19 cellular contexts compared by ENCODE assay signal in the genomic region with DNA sequence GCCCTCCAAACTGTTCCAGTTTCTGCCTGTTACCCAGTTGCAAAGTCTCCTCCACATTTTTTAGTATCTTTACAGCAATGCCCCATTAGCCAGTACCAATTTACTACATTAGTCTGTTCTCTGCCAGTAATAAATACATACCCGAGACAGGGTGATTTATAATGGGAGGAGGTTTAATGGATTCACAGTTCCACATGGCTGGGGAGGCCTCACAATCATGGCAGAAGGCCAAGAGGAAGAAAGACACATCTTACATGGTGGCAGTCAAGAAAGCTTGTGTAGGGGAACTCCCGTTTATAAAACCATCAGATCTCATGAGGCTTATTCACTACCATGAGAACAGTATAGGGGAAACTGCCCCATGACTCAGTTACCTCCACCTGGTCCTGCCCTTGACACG.
DNase-seq lines count a peak whose midpoint lies in the region; ATAC-seq and TF ChIP-seq lines count a peak whose summit lies in the region.
"Had no signal": no experiment of that assay in that cellular context is flagged by ENCODE, and none has a peak within 500 bp of the region (broad histone marks: within the 10 kb centered on the region; RNA-seq: fewer than 3 reads in every experiment).

No MANE protein-coding gene starts in this region.

- H3K4me3 Mint-ChIP-seq in endodermal cell = no peak overlapping the region
- H3K4me3 Mint-ChIP-seq: CD4-positive, alpha-beta T cell; GM23338; IgD-negative memory B cell had no signal

- in situ Hi-C loops in Caki2 (cut with HindIII; ENCODE audit: low pct_unique_long_range_greater_than_20kb, low sequenced_read_pairs) = no loop called here

- peaks cover 8% of the 10 kb centered on the region for H3K9me3 Mint-ChIP-seq in endodermal cell
- H3K9me3 Mint-ChIP-seq: GM23338 had no signal

- no peak for TF ChIP-seq CTCF in endodermal cell (conservative IDR thresholded peaks at IDR 0.05)

- H3K36me3 Mint-ChIP-seq in endodermal cell (ENCODE audit: low read depth) = peaks cover 4% of the 10 kb centered on the region
- H3K36me3 Mint-ChIP-seq: IgD-negative memory B cell had no signal

- peaks cover 7% of the 10 kb centered on the region for H3K9me3 ChIP-seq in endodermal cell (ENCODE audit: control insufficient read depth, low read length)
- H3K9me3 ChIP-seq: A549 had no signal

- H3K36me3 ChIP-seq in endodermal cell (ENCODE audit: control insufficient read depth, insufficient read depth, low read length) = no peaks in the 10 kb centered on the region

- H3K27ac ChIP-seq in endodermal cell (ENCODE audit: low read depth, low read length) = no peak overlapping the region
- H3K27ac ChIP-seq: 22Rv1, A549, C4-2B, HL-60 had no signal

- no peak overlapping the region for H3K27ac Mint-ChIP-seq in endodermal cell
- H3K27ac Mint-ChIP-seq: CD4-positive, alpha-beta T cell; GM23338; IgD-negative memory B cell had no signal

- H3K27me3 Mint-ChIP-seq in endodermal cell (ENCODE audit: insufficient read depth) = peaks cover 2% of the 10 kb centered on the region
- H3K27me3 Mint-ChIP-seq: CD4-positive, alpha-beta T cell; IgD-negative memory B cell had no signal

- peaks cover 24% of the 10 kb centered on the region for H3K4me1 ChIP-seq in endodermal cell (ENCODE audit: control insufficient read depth, insufficient read depth, low read length)
- H3K4me1 ChIP-seq: A549 had no signal

- DNase-seq in DMS153 (lab: John Stamatoyannopoulos, UW) = peak; percentile 12
- no peak for DNase-seq in DMS153 treated with DMSO at 0.1 percent for 48 hours (lab: John Stamatoyannopoulos, UW; ENCODE audit: unreplicated experiment)
- DNase-seq in Caki2 (ENCODE audit: low read depth) = peak; percentile 68
- DNase-seq in endodermal cell = no peak
- DNase-seq in NCI-H2196 (lab: John Stamatoyannopoulos, UW; ENCODE audit: unreplicated experiment) = no peak
- no peak for DNase-seq in AG08396 (ENCODE audit: low spot score)
- DNase-seq: Calu3; CD4-positive, alpha-beta T cell; GDM1; HCEC 1CT; Kasumi-1; KG1 had no signal

- H3K4me3 ChIP-seq in endodermal cell (ENCODE audit: low read length) = peak overlapping the region; percentile 12
- H3K4me3 ChIP-seq: A549, GM23338 had no signal

- 90% methylated on average over 3 of the region's 3 CpGs; no CpG with 5 or more reads in 1 of the 2 experiments for WGBS in endodermal cell (ENCODE audit: insufficient coverage in 1 of 2, insufficient read length in 1 of 2), 2 experiments

- no peak overlapping the region for H3K9ac ChIP-seq in endodermal cell (ENCODE audit: extremely low read depth, low read length, poor library complexity, severe bottlenecking)

- no peaks in the 10 kb centered on the region for H3K27me3 ChIP-seq in endodermal cell (ENCODE audit: control insufficient read depth, insufficient read depth, low read length, poor library complexity, severe bottlenecking)

- no peak for ATAC-seq in GM18861 (IDR thresholded peaks at IDR 0.05; ENCODE audit: unreplicated experiment)
- ATAC-seq: A549, GM23338 had no signal

- H3K4me1 Mint-ChIP-seq in endodermal cell = peaks cover 36% of the 10 kb centered on the region
- H3K4me1 Mint-ChIP-seq: IgD-negative memory B cell had no signal

Comparison
In these comparisons a context has a peak if more than half of its experiments do, and no peak if none do; other contexts are left out.
1. DNase-seq: peak in DMS153 (single experiment) and Caki2 (single experiment); none in DMS153 treated with DMSO at 0.1 percent for 48 hours (single experiment), endodermal cell (single experiment), NCI-H2196 (single experiment) and AG08396 (single experiment).